In genomic region chr15:57227181-57227580, GRCh38 we compare ENCODE assay signal across 1 cellular context.
TF ChIP-seq lines count a peak whose summit lies in the region.

No MANE protein-coding gene starts in this region.

TF ChIP-seq in IMR-90, 13 proteins besides CTCF, POLR2A, EP300 and RAD21:
- TF ChIP-seq FOS (IDR thresholded peaks at IDR 0.05; ENCODE audit: low read depth, low read length): no peak
- TF ChIP-seq SMC3 (IDR thresholded peaks at IDR 0.05; ENCODE audit: low read depth, low read length): no peak
- no peak for TF ChIP-seq MAZ (IDR thresholded peaks at IDR 0.05; ENCODE audit: borderline replicate concordance, low read depth, low read length)
- TF ChIP-seq, protein P1, sequence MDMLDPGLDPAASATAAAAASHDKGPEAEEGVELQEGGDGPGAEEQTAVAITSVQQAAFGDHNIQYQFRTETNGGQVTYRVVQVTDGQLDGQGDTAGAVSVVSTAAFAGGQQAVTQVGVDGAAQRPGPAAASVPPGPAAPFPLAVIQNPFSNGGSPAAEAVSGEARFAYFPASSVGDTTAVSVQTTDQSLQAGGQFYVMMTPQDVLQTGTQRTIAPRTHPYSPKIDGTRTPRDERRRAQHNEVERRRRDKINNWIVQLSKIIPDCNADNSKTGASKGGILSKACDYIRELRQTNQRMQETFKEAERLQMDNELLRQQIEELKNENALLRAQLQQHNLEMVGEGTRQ (IDR thresholded peaks at IDR 0.05; ENCODE audit: low read depth, low read length): no peak
- TF ChIP-seq BHLHE40 (IDR thresholded peaks at IDR 0.05; ENCODE audit: low read depth, low read length): no peak
- TF ChIP-seq NFE2L2 (IDR thresholded peaks at IDR 0.05; ENCODE audit: low read depth, low read length): no peak
- TF ChIP-seq, protein P2, sequence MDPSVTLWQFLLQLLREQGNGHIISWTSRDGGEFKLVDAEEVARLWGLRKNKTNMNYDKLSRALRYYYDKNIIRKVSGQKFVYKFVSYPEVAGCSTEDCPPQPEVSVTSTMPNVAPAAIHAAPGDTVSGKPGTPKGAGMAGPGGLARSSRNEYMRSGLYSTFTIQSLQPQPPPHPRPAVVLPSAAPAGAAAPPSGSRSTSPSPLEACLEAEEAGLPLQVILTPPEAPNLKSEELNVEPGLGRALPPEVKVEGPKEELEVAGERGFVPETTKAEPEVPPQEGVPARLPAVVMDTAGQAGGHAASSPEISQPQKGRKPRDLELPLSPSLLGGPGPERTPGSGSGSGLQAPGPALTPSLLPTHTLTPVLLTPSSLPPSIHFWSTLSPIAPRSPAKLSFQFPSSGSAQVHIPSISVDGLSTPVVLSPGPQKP (IDR thresholded peaks at IDR 0.05; ENCODE audit: borderline replicate concordance, low read depth, low read length): no peak
